In the genomic region with DNA sequence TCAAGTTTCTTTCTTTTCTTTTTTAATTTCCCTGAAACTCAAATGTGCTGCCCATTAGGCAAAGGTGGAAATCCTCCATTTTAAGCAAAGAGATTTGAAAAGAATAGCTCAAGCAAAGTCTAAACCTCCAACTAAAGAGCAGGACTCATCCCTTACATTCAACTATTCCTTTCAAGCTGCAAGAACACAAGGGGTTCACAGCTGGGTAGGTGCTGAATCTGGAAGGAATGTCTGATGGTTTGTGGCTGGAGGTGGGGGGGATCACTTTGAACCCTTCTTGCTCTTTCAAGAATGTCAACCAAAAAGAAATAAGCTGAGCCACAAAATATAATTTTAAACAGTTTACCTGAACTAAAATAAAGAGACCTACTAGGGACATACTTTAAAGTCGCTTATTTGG, we compare ENCODE assay signal across 34 cellular contexts.
"Had no signal": no experiment of that assay in that cellular context is flagged by ENCODE, and none has a peak within 500 bp of the region (broad histone marks: within the 10 kb centered on the region; RNA-seq: fewer than 3 reads in every experiment).

No MANE protein-coding gene starts in this region.

- FAIRE-seq: TTC549 had no signal

- H3K4me1 Mint-ChIP-seq: activated CD4-positive, alpha-beta T cell treated with anti-CD3 and anti-CD28 coated beads for 36 hours; activated CD4-positive, alpha-beta T cell treated with anti-CD3 and anti-CD28 coated beads, Interleukin-2, amount 10 ng/mL, durations not matched to agents 7 days and 5 days; activated CD8-positive, alpha-beta memory T cell treated with anti-CD3 and anti-CD28 coated beads, Interleukin-2, amount 10 ng/mL, durations not matched to agents 7 days and 5 days; activated naive CD4-positive, alpha-beta T cell treated with anti-CD3 and anti-CD28 coated beads, Interleukin-2, amount 50 U/mL, for 24 hours; activated naive CD8-positive, alpha-beta T cell treated with anti-CD3 and anti-CD28 coated beads, Interleukin-2, amount 10 ng/mL, durations not matched to agents 7 days and 5 days; activated T-helper 17 cell treated with anti-CD3 and anti-CD28 coated beads, Interleukin-2, amount 50 U/mL, for 72 hours; central memory CD8-positive, alpha-beta T cell had no signal

- H3K4me2 ChIP-seq: SK-N-SH had no signal

- H3K4me3 Mint-ChIP-seq: activated CD4-positive, alpha-beta T cell treated with anti-CD3 and anti-CD28 coated beads for 36 hours; activated CD4-positive, alpha-beta T cell treated with anti-CD3 and anti-CD28 coated beads, Interleukin-2, amount 10 ng/mL, durations not matched to agents 7 days and 5 days; activated CD8-positive, alpha-beta memory T cell treated with anti-CD3 and anti-CD28 coated beads, Interleukin-2, amount 10 ng/mL, durations not matched to agents 7 days and 5 days; activated naive CD4-positive, alpha-beta T cell treated with anti-CD3 and anti-CD28 coated beads, Interleukin-2, amount 50 U/mL, for 24 hours; activated naive CD8-positive, alpha-beta T cell treated with anti-CD3 and anti-CD28 coated beads, Interleukin-2, amount 10 ng/mL, durations not matched to agents 7 days and 5 days; activated T-cell treated with anti-CD3 and anti-CD28 coated beads, Interleukin-2, amount 50 U/mL, for 72 hours; activated T-helper 17 cell treated with anti-CD3 and anti-CD28 coated beads, Interleukin-2, amount 50 U/mL, for 72 hours; central memory CD8-positive, alpha-beta T cell; T-helper 1 cell treated with Interleukin-12 subunit alpha and Interleukin-12 subunit beta and Interleukin-4 antibody, amounts not matched to agents 30 μg/mL and 1 μg/mL, for 36 hours; T-helper 2 cell treated with Interferon-gamma antibody and Interleukin-4, amounts not matched to agents 5 μg/mL and 100 μg/mL, for 36 hours had no signal

- DNase-seq: activated CD4-positive, alpha-beta T cell treated with anti-CD3 and anti-CD28 coated beads for 36 hours; activated CD4-positive, alpha-beta T cell treated with anti-CD3 and anti-CD28 coated beads, Interleukin-2, amount 10 ng/mL, durations not matched to agents 7 days and 5 days; activated CD4-positive, alpha-beta T cell treated with anti-CD3 and anti-CD28 coated beads, Interleukin-2, amount 50 U/mL, for 48 hours; activated CD8-positive, alpha-beta memory T cell treated with anti-CD3 and anti-CD28 coated beads for 24 hours; activated CD8-positive, alpha-beta memory T cell treated with anti-CD3 and anti-CD28 coated beads, Interleukin-2, amount 10 ng/mL, durations not matched to agents 7 days and 5 days; activated CD8-positive, alpha-beta memory T cell treated with anti-CD3 and anti-CD28 coated beads, Interleukin-2, amount 50 U/mL, for 48 hours; activated gamma-delta T cell; activated naive CD4-positive, alpha-beta T cell treated with Interleukin-2 at 50 U/mL for 16 hours; activated naive CD8-positive, alpha-beta T cell treated with anti-CD3 and anti-CD28 coated beads, Interleukin-2, amount 10 ng/mL, durations not matched to agents 7 days and 5 days; activated T-cell treated with anti-CD3 and anti-CD28 coated beads, Interleukin-2, amount 50 U/mL, for 72 hours; amygdala; Kasumi-1; MG63; NCI-H1048; NCI-H1105 treated with DMSO at 0.1 percent for 48 hours; NCI-H1436; NCI-H1694 treated with DMSO at 0.1 percent for 48 hours; NCI-H2029; NCI-H345; NCI-H524 treated with DMSO at 0.1 percent for 48 hours; Peyer's patch; RPMI8226; SHP77 treated with DMSO at 0.1 percent for 48 hours; SK-N-SH had no signal

- H3K4me1 ChIP-seq: ascending aorta, Peyer's patch, SJSA1 had no signal

- H3K9me3 ChIP-seq: ascending aorta, MG63, Peyer's patch, SJSA1, SK-N-SH had no signal

- H3K36me3 Mint-ChIP-seq: activated CD8-positive, alpha-beta memory T cell treated with anti-CD3 and anti-CD28 coated beads, Interleukin-2, amount 10 ng/mL, durations not matched to agents 7 days and 5 days; activated naive CD4-positive, alpha-beta T cell treated with anti-CD3 and anti-CD28 coated beads, Interleukin-2, amount 50 U/mL, for 24 hours; activated naive CD8-positive, alpha-beta T cell treated with anti-CD3 and anti-CD28 coated beads, Interleukin-2, amount 10 ng/mL, durations not matched to agents 7 days and 5 days had no signal

- H3K9ac ChIP-seq: SK-N-SH had no signal

- H3K27ac Mint-ChIP-seq: activated CD4-positive, alpha-beta T cell treated with anti-CD3 and anti-CD28 coated beads for 36 hours; activated CD4-positive, alpha-beta T cell treated with anti-CD3 and anti-CD28 coated beads, Interleukin-2, amount 10 ng/mL, durations not matched to agents 7 days and 5 days; activated CD8-positive, alpha-beta memory T cell treated with anti-CD3 and anti-CD28 coated beads, Interleukin-2, amount 10 ng/mL, durations not matched to agents 7 days and 5 days; activated naive CD4-positive, alpha-beta T cell treated with anti-CD3 and anti-CD28 coated beads, Interleukin-2, amount 50 U/mL, for 24 hours; activated naive CD8-positive, alpha-beta T cell treated with anti-CD3 and anti-CD28 coated beads, Interleukin-2, amount 10 ng/mL, durations not matched to agents 7 days and 5 days; activated T-cell treated with anti-CD3 and anti-CD28 coated beads, Interleukin-2, amount 50 U/mL, for 72 hours; activated T-helper 17 cell treated with anti-CD3 and anti-CD28 coated beads, Interleukin-2, amount 50 U/mL, for 72 hours; T-helper 1 cell treated with Interleukin-12 subunit alpha and Interleukin-12 subunit beta and Interleukin-4 antibody, amounts not matched to agents 30 μg/mL and 1 μg/mL, for 36 hours; T-helper 2 cell treated with Interferon-gamma antibody and Interleukin-4, amounts not matched to agents 5 μg/mL and 100 μg/mL, for 36 hours had no signal

- H3K36me3 ChIP-seq: ascending aorta, cardiac muscle cell, MG63, Peyer's patch, SJSA1 had no signal

- H3K27me3 Mint-ChIP-seq: activated CD4-positive, alpha-beta T cell treated with anti-CD3 and anti-CD28 coated beads for 36 hours; activated CD4-positive, alpha-beta T cell treated with anti-CD3 and anti-CD28 coated beads, Interleukin-2, amount 10 ng/mL, durations not matched to agents 7 days and 5 days; activated CD8-positive, alpha-beta memory T cell treated with anti-CD3 and anti-CD28 coated beads, Interleukin-2, amount 10 ng/mL, durations not matched to agents 7 days and 5 days; activated naive CD4-positive, alpha-beta T cell treated with anti-CD3 and anti-CD28 coated beads, Interleukin-2, amount 50 U/mL, for 24 hours; activated naive CD8-positive, alpha-beta T cell treated with anti-CD3 and anti-CD28 coated beads, Interleukin-2, amount 10 ng/mL, durations not matched to agents 7 days and 5 days; activated T-helper 17 cell treated with anti-CD3 and anti-CD28 coated beads, Interleukin-2, amount 50 U/mL, for 72 hours; central memory CD8-positive, alpha-beta T cell had no signal

- ATAC-seq: activated CD4-positive, alpha-beta T cell treated with anti-CD3 and anti-CD28 coated beads for 36 hours; activated CD4-positive, CD25-positive, alpha-beta regulatory T cell treated with anti-CD3 and anti-CD28 coated beads, Interleukin-2, amount 50 U/mL, for 24 hours; activated CD8-positive, alpha-beta memory T cell treated with anti-CD3 and anti-CD28 coated beads, Interleukin-2, amount 10 ng/mL, durations not matched to agents 7 days and 5 days; activated T-cell treated with anti-CD3 and anti-CD28 coated beads, Interleukin-2, amount 50 U/mL, for 72 hours; activated T-helper 17 cell treated with anti-CD3 and anti-CD28 coated beads, Interleukin-2, amount 50 U/mL, for 72 hours had no signal

- H3K27me3 ChIP-seq: ascending aorta, cardiac muscle cell, MG63, Peyer's patch, SJSA1 had no signal

- H3K4me3 ChIP-seq: ascending aorta, cardiac muscle cell, MG63, Peyer's patch, SJSA1 had no signal

- H3K27ac ChIP-seq: ascending aorta, cardiac muscle cell, Peyer's patch, SJSA1 had no signal
